In the genomic region with DNA sequence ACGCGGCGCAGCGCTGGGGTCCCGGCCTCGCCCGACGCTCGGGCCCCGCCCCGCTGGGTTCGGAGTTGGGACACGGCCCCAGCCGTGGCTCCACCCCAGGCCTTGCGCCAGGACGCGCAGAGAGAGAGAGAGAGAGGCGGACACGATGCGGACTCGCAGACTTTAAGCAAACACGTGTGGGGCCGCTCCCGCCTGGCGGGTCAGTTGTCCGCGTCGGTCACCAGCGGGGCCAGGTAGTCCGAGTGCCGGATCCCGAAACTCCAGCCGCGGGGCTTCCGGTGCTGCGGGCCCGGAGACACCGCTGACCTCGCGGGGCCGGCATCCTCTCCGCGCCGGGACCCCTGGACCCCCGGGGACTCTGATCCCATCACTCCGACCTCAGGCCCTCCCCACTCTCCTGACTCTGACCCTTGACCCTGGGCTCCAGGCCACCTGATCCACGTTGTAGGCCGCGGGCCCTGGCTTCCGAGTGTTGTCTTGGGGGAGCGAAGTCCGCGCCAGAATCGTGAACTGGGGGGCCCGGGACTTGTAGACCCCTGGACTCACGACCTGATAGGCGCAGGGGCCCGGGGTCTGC, we compare ENCODE assay signal across 8 cellular contexts. TPM values are rescaled to one million over a fixed set of nuclear protein-coding genes. Genes with fewer than 3 reads are reported as not detected.
A peak's percentile ranks its signal among the peaks of the same experiment; 100 is the strongest.
DNase-seq lines count a peak whose midpoint lies in the region; ATAC-seq, FAIRE-seq and TF ChIP-seq lines count a peak whose summit lies in the region.

No MANE protein-coding gene starts in this region.

- peaks cover 4% of the 10 kb centered on the region; the same call in 1 of the 2 replicates for H3F3A ChIP-seq in OCI-LY1 (ENCODE audit: insufficient read depth, low read length)

- H3K27me3 ChIP-seq in CD4-positive, alpha-beta memory T cell (ENCODE audit: insufficient read depth, low read length) = no peaks in the 10 kb centered on the region
- no peaks in the 10 kb centered on the region for H3K27me3 ChIP-seq in OCI-LY1 (ENCODE audit: insufficient read depth, low read length)
- no peaks in the 10 kb centered on the region for H3K27me3 ChIP-seq in brain microvascular endothelial cell (replicated peaks)
- peaks cover 11% of the 10 kb centered on the region for H3K27me3 ChIP-seq in keratinocyte (ENCODE audit: control insufficient read depth, extremely low read depth, insufficient read depth, low read length)

- in situ Hi-C loops in brain microvascular endothelial cell (cut with HindIII; ENCODE audit: low pct_ligation_motif_present, low sequenced_read_pairs) = no loop called here

- H3K4me3 Mint-ChIP-seq in CD4-positive, alpha-beta memory T cell = peak overlapping the region; percentile 77 to 95 (median 92)

- peak overlapping the region; percentile 76 to 94 for H3K4me3 ChIP-seq in CD4-positive, alpha-beta memory T cell (ENCODE audit: low read length in 2 of 2)
- H3K4me3 ChIP-seq in OCI-LY1 (ENCODE audit: low read depth, low read length, poor library complexity, severe bottlenecking) (peak overlapping the region; percentile 80), brain microvascular endothelial cell (ENCODE audit: low read depth, low read length) (peak overlapping the region; percentile 43), keratinocyte (ENCODE audit: control insufficient read depth in 2 of 3, extremely low read depth in 1 of 3, insufficient read depth in 2 of 3, low read depth in 1 of 3, low read length in 3 of 3) (peak overlapping the region; percentile 50 to 79 (median 58))

- DNase-seq in CD4-positive, alpha-beta memory T cell = peak in 4 of 5 donors; percentile 24 to 46 (median 32)
- DNase-seq in brain microvascular endothelial cell = peak; percentile 49
- DNase-seq in keratinocyte (ENCODE audit: low read depth, low spot score) = no peak
- DNase-seq in stimulated activated CD8-positive, alpha-beta memory T cell treated with anti-CD3 and anti-CD28 coated beads, Interleukin-4, amount 100 ng/mL, for 48 hours = peak; percentile 80
- DNase-seq in DMS153 treated with DMSO at 0.1 percent for 48 hours (lab: John Stamatoyannopoulos, UW; ENCODE audit: unreplicated experiment) = no peak
- no peak for DNase-seq in cerebellum (ENCODE audit: low spot score)

- no peak overlapping the region for H2AFZ ChIP-seq in OCI-LY1 (ENCODE audit: low read length)
- H2AFZ ChIP-seq in keratinocyte (ENCODE audit: control insufficient read depth, low read length) = peak overlapping the region; percentile 12

- peak overlapping the region in 6 of 7 donors; percentile 97 to 99 (median 98) for H3K27ac Mint-ChIP-seq in CD4-positive, alpha-beta memory T cell

- H4K20me1 ChIP-seq in OCI-LY1 (ENCODE audit: insufficient read depth, low read length) (no peaks in the 10 kb centered on the region), keratinocyte (ENCODE audit: control insufficient read depth, extremely low read depth, insufficient read depth, low read length) (no peaks in the 10 kb centered on the region)

- no peaks in the 10 kb centered on the region for H3K9me1 ChIP-seq in keratinocyte (ENCODE audit: control insufficient read depth, extremely low read depth, insufficient read depth, low read length)

- H3K27ac ChIP-seq in CD4-positive, alpha-beta memory T cell (ENCODE audit: low read depth, low read length) = peak overlapping the region; percentile 96
- H3K27ac ChIP-seq in OCI-LY1 (ENCODE audit: low read depth, low read length, poor library complexity, severe bottlenecking) = peak overlapping the region; percentile 59
- peak overlapping the region; percentile 5 for H3K27ac ChIP-seq in brain microvascular endothelial cell
- H3K27ac ChIP-seq in keratinocyte (ENCODE audit: control insufficient read depth, insufficient read depth, low read length) = peak overlapping the region; percentile 68

- TF ChIP-seq CTCF in OCI-LY1 (IDR thresholded peaks at IDR 0.05; ENCODE audit: low read length) = no peak
- TF ChIP-seq CTCF in brain microvascular endothelial cell (IDR thresholded peaks at IDR 0.05; ENCODE audit: low read depth, low read length, missing control alignments) = no peak
- TF ChIP-seq CTCF in keratinocyte (optimal IDR thresholded peaks at IDR 0.05 in 1 of 3, IDR thresholded peaks at IDR 0.05 in 1 of 3, conservative IDR thresholded peaks at IDR 0.05 in 1 of 3; ENCODE audit: extremely low read depth in 1 of 3, insufficient read depth in 2 of 3, low read length in 3 of 3) = no peak

- intact Hi-C loops in CD4-positive, alpha-beta memory T cell (cut with micrococcal nuclease) = no loop called here

- H3K36me3 Mint-ChIP-seq in CD4-positive, alpha-beta memory T cell = peaks cover 0 to 3% of the 10 kb centered on the region in 2 donors

- H3K9me3 ChIP-seq in CD4-positive, alpha-beta memory T cell (ENCODE audit: control insufficient read depth in 1 of 2, low read length in 2 of 2) = no peaks in the 10 kb centered on the region
- no peaks in the 10 kb centered on the region for H3K9me3 ChIP-seq in OCI-LY1 (ENCODE audit: low read length)
- H3K9me3 ChIP-seq in keratinocyte (ENCODE audit: control insufficient read depth, low read depth, low read length) = no peaks in the 10 kb centered on the region

- dilution Hi-C loops in keratinocyte (cut with MboI; ENCODE audit: extremely low pct_ligation_motif_present, low sequenced_read_pairs) = no loop called here

- CTCF ChIA-PET in CD4-positive, alpha-beta memory T cell (lab: Charles Lee; ENCODE audit: partially characterized antibody) = no interaction called here

- H3K4me2 ChIP-seq in OCI-LY1 (ENCODE audit: low read length) = peak overlapping the region; percentile 85
- H3K4me2 ChIP-seq in keratinocyte (ENCODE audit: control insufficient read depth, extremely low read depth, insufficient read depth, low read depth, low read length) = peak overlapping the region; percentile 85

- H3K9me3 Mint-ChIP-seq in CD4-positive, alpha-beta memory T cell = peaks cover 0 to 2% (median 0%) of the 10 kb centered on the region in 8 donors

- POLR2A ChIA-PET in CD4-positive, alpha-beta memory T cell (lab: Charles Lee; ENCODE audit: partially characterized antibody) = interaction anchor here (1.0 to 9.5 kb wide), 17 partner anchors 8 to 284 kb away, joined by 3 to 321 read pairs (median 10); a partner anchor contains a TSS

- H3K79me2 ChIP-seq in OCI-LY1 (ENCODE audit: insufficient read depth, low read length) (no peaks in the 10 kb centered on the region), keratinocyte (ENCODE audit: control insufficient read depth, insufficient read depth, low read length) (no peaks in the 10 kb centered on the region)

- H3K4me1 ChIP-seq in CD4-positive, alpha-beta memory T cell (ENCODE audit: insufficient read depth, low read length) = peaks cover 54% of the 10 kb centered on the region
- H3K4me1 ChIP-seq in OCI-LY1 (ENCODE audit: insufficient read depth, low read length, severe bottlenecking) (peaks cover 63% of the 10 kb centered on the region), keratinocyte (ENCODE audit: control insufficient read depth, extremely low read depth, insufficient read depth, low read length) (peaks cover 10% of the 10 kb centered on the region)

- H3K4me1 Mint-ChIP-seq in CD4-positive, alpha-beta memory T cell = peaks cover 15 to 54% (median 38%) of the 10 kb centered on the region in 4 donors

- no peaks in the 10 kb centered on the region for H3K36me3 ChIP-seq in CD4-positive, alpha-beta memory T cell (ENCODE audit: insufficient read depth, low read length)
- H3K36me3 ChIP-seq in OCI-LY1 (ENCODE audit: insufficient read depth, low read length) (no peaks in the 10 kb centered on the region), brain microvascular endothelial cell (replicated peaks) (no peaks in the 10 kb centered on the region), keratinocyte (ENCODE audit: control insufficient read depth in 2 of 2, extremely low read depth in 1 of 2, insufficient read depth in 2 of 2, low read length in 2 of 2) (peaks cover 0 to 2% of the 10 kb centered on the region in 2 experiments)

- FAIRE-seq in keratinocyte (lab: Jason Lieb, UNC) = no peak

- H3K27me3 Mint-ChIP-seq in CD4-positive, alpha-beta memory T cell = no peaks in the 10 kb centered on the region

- H3K9me2 ChIP-seq in OCI-LY1 (ENCODE audit: low read depth, low read length) = no peaks in the 10 kb centered on the region

- peak overlapping the region; percentile 83 for H3K9ac ChIP-seq in OCI-LY1 (ENCODE audit: low read length)
- peak overlapping the region; percentile 90 for H3K9ac ChIP-seq in keratinocyte (ENCODE audit: control insufficient read depth, extremely low read depth, insufficient read depth, low read length)

- ATAC-seq in GM21528 (IDR thresholded peaks at IDR 0.05; ENCODE audit: low FRiP score, unreplicated experiment) = peak; percentile 22

RNA-seq across cellular contexts. Expression of a gene that starts 0.6 kb away (rescaled TPM):
- total RNA-seq in CD4-positive, alpha-beta memory T cell = 10 to 100 TPM; 15.7 to 18.0 TPM
- 10 to 100 TPM; 22.0 to 30.9 TPM for polyA plus RNA-seq in CD4-positive, alpha-beta memory T cell
- 25.5 to 121 TPM (median 40.3 TPM) in 3 replicates for polyA plus RNA-seq in keratinocyte
- polyA plus RNA-seq in keratinocyte (2011; ENCODE audit: low read depth) = 14.1 TPM
- polyA plus RNA-seq in keratinocyte (2011; cell fraction: cytosol; rRNA removed) = 16.7 and 59.2 TPM in 2 replicates
- polyA plus RNA-seq in keratinocyte (2011; cell fraction: nucleus; rRNA removed) = 85.4 and 113 TPM in 2 replicates
- polyA plus RNA-seq in keratinocyte (2012; ENCODE audit: low replicate concordance) = 30.9 and 50.7 TPM in 2 replicates
- polyA minus RNA-seq in keratinocyte = 18.9 to 60.1 TPM (median 23.8 TPM) in 3 replicates
- 106 TPM for polyA minus RNA-seq in keratinocyte (2011; cell fraction: cytosol; rRNA and poly(A)+ RNA removed)
- polyA minus RNA-seq in keratinocyte (2011; cell fraction: nucleus; rRNA and poly(A)+ RNA removed) = 59.4 and 61.2 TPM in 2 replicates
- 2.3 TPM for total RNA-seq in cerebellum

RNA-seq across cellular contexts. Expression of a gene that starts 5.0 kb away (rescaled TPM):
- total RNA-seq in CD4-positive, alpha-beta memory T cell = not detected
- 1 to 10 TPM; 3.6 to 8.1 TPM for polyA plus RNA-seq in CD4-positive, alpha-beta memory T cell
- 1.9 to 4.3 TPM (median 2.4 TPM) in 3 replicates for polyA plus RNA-seq in keratinocyte
- polyA plus RNA-seq in keratinocyte (2011; ENCODE audit: low read depth) = not detected
- 2.5 and 2.6 TPM in 2 replicates for polyA plus RNA-seq in keratinocyte (2011; cell fraction: cytosol; rRNA removed)
- 3.5 and 7.0 TPM in 2 replicates for polyA plus RNA-seq in keratinocyte (2011; cell fraction: nucleus; rRNA removed)
- 2.2 and 5.1 TPM in 2 replicates for polyA plus RNA-seq in keratinocyte (2012; ENCODE audit: low replicate concordance)
- polyA minus RNA-seq in keratinocyte = 1.4 to 2.1 TPM (median 1.5 TPM) in 3 replicates
- 9.8 TPM for polyA minus RNA-seq in keratinocyte (2011; cell fraction: cytosol; rRNA and poly(A)+ RNA removed)
- polyA minus RNA-seq in keratinocyte (2011; cell fraction: nucleus; rRNA and poly(A)+ RNA removed) = 1.3 and 1.9 TPM in 2 replicates
- total RNA-seq in cerebellum = not detected

RNA-seq across cellular contexts. Expression of a gene that starts 15.3 kb away (rescaled TPM):
- 1 to 10 TPM; 7.0 to 7.5 TPM for total RNA-seq in CD4-positive, alpha-beta memory T cell
- polyA plus RNA-seq in CD4-positive, alpha-beta memory T cell = 1 to 10 TPM; 4.3 to 7.5 TPM
- polyA plus RNA-seq in keratinocyte = 0.01 to 0.08 TPM in 2 of 3 replicates, not detected in the other
- polyA plus RNA-seq in keratinocyte (2011; ENCODE audit: low read depth) = not detected
- polyA plus RNA-seq in keratinocyte (2011; cell fraction: cytosol; rRNA removed) = 0.01 and 0.06 TPM in 2 replicates
- 0.19 and 0.45 TPM in 2 replicates for polyA plus RNA-seq in keratinocyte (2011; cell fraction: nucleus; rRNA removed)
- polyA plus RNA-seq in keratinocyte (2012; ENCODE audit: low replicate concordance) = 0.02 and 0.85 TPM in 2 replicates
- polyA minus RNA-seq in keratinocyte = 0.07 to 0.10 TPM in 2 of 3 replicates, not detected in the other
- polyA minus RNA-seq in keratinocyte (2011; cell fraction: cytosol; rRNA and poly(A)+ RNA removed) = not detected
- 0.16 and 0.32 TPM in 2 replicates for polyA minus RNA-seq in keratinocyte (2011; cell fraction: nucleus; rRNA and poly(A)+ RNA removed)
- not detected for total RNA-seq in cerebellum

RNA-seq across cellular contexts. Expression of a gene that starts 22.3 kb away (rescaled TPM):
- 10 to 100 TPM; 81.1 to 81.8 TPM for total RNA-seq in CD4-positive, alpha-beta memory T cell
- polyA plus RNA-seq in CD4-positive, alpha-beta memory T cell = 10 to 100 TPM; 36.4 to 36.9 TPM
- polyA plus RNA-seq in keratinocyte = 11.0 to 16.4 TPM (median 11.4 TPM) in 3 replicates
- 7.2 TPM for polyA plus RNA-seq in keratinocyte (2011; ENCODE audit: low read depth)
- 7.3 and 9.1 TPM in 2 replicates for polyA plus RNA-seq in keratinocyte (2011; cell fraction: cytosol; rRNA removed)
- polyA plus RNA-seq in keratinocyte (2011; cell fraction: nucleus; rRNA removed) = 18.5 and 20.4 TPM in 2 replicates
- polyA plus RNA-seq in keratinocyte (2012; ENCODE audit: low replicate concordance) = 11.4 and 22.5 TPM in 2 replicates
- 12.1 to 31.3 TPM (median 15.6 TPM) in 3 replicates for polyA minus RNA-seq in keratinocyte
- 25.3 TPM for polyA minus RNA-seq in keratinocyte (2011; cell fraction: cytosol; rRNA and poly(A)+ RNA removed)
- polyA minus RNA-seq in keratinocyte (2011; cell fraction: nucleus; rRNA and poly(A)+ RNA removed) = 7.0 and 7.7 TPM in 2 replicates
- total RNA-seq in cerebellum = 33.8 TPM

RNA-seq across cellular contexts. Expression of a gene that starts 22.9 kb away (rescaled TPM):
- 100 to 1,000 TPM; 152 to 155 TPM for total RNA-seq in CD4-positive, alpha-beta memory T cell
- 10 to 100 TPM; 21.7 to 33.8 TPM for polyA plus RNA-seq in CD4-positive, alpha-beta memory T cell
- polyA plus RNA-seq in keratinocyte = 13.2 to 29.4 TPM (median 22.0 TPM) in 3 replicates
- 3.1 TPM for polyA plus RNA-seq in keratinocyte (2011; ENCODE audit: low read depth)
- 6.5 and 18.4 TPM in 2 replicates for polyA plus RNA-seq in keratinocyte (2011; cell fraction: cytosol; rRNA removed)
- polyA plus RNA-seq in keratinocyte (2011; cell fraction: nucleus; rRNA removed) = 104 and 135 TPM in 2 replicates
- polyA plus RNA-seq in keratinocyte (2012; ENCODE audit: low replicate concordance) = 13.9 and 37.9 TPM in 2 replicates
- 23.4 to 35.9 TPM (median 23.7 TPM) in 3 replicates for polyA minus RNA-seq in keratinocyte
- polyA minus RNA-seq in keratinocyte (2011; cell fraction: cytosol; rRNA and poly(A)+ RNA removed) = 63.7 TPM
- polyA minus RNA-seq in keratinocyte (2011; cell fraction: nucleus; rRNA and poly(A)+ RNA removed) = 60.1 and 63.4 TPM in 2 replicates
- 12.7 TPM for total RNA-seq in cerebellum

Comparison
In these comparisons a context has a peak if more than half of its experiments do, and no peak if none do; other contexts are left out.
1. DNase-seq: peak in CD4-positive, alpha-beta memory T cell (4 of 5), brain microvascular endothelial cell (single experiment) and stimulated activated CD8-positive, alpha-beta memory T cell treated with anti-CD3 and anti-CD28 coated beads, Interleukin-4, amount 100 ng/mL, for 48 hours (single experiment); none in keratinocyte (single experiment), DMS153 treated with DMSO at 0.1 percent for 48 hours (single experiment) and cerebellum (single experiment).
2. H3K27ac ChIP-seq: peak in every context shown above with its lines; median percentile 96 in CD4-positive, alpha-beta memory T cell; 68 in keratinocyte; 59 in OCI-LY1; 5 in brain microvascular endothelial cell.
3. Peak in every context shown above with its lines, with median percentiles within 50 percentile points of each other: H3K4me3 ChIP-seq.